In the genomic region with DNA sequence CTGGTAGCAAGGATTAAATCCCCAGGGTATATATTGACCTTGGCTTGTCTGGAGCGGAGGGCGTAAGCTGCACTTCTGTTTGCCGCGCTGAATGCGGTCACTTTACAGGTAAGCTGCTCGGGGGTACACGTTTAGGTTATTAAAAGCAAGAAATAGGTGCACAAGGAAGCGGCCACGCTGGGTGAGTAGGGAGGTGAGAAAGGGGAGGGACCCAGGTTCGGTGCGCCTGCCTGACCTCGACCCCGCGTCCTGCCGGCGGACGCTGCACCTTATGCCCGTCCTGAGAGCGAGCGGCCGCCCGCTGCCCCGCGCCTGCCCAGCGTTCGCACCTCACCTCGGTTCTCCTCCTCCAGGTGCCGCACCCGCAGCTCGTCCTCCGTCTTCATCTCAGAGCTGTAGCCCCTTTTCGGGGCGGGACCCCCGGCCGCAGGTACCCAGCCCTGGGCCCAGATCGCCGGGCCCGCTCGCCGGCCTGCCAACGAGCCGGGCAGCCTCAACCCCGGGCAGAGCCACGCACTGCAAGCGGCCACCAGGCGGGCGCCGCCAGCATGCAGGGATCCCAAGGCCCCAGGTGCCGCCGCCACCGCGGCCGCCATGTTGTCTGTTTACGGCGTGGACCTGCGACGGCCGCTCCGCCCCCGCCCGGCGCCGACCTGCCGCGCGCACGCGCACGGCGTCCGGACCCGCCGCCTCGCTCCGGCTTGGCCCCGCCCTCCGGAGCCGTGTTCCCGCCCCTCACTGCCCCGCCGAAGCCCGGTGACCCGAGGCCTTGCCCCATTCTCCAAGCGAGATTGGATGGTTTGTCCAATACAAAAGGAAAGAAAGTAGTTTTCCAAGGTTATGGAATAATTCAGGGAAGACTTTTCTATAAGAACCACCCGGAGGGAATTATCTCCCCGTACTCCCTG, we compare ENCODE assay signal across 8 cellular contexts. TPM values are rescaled to one million over a fixed set of nuclear protein-coding genes. Genes with fewer than 3 reads are reported as not detected.
DNase-seq lines count a peak whose midpoint lies in the region; ATAC-seq and TF ChIP-seq lines count a peak whose summit lies in the region.

A gene with protein sequence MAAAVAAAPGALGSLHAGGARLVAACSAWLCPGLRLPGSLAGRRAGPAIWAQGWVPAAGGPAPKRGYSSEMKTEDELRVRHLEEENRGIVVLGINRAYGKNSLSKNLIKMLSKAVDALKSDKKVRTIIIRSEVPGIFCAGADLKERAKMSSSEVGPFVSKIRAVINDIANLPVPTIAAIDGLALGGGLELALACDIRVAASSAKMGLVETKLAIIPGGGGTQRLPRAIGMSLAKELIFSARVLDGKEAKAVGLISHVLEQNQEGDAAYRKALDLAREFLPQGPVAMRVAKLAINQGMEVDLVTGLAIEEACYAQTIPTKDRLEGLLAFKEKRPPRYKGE (minus strand): TSS at position 625 of the 908 bp plus-strand sequence. CDS start 29 bp downstream, at position 596.

- peak within 1 kb of the TSS; percentile 68 to 98 for H3K9ac ChIP-seq in colonic mucosa (ENCODE audit: low read depth in 2 of 2, low read length in 2 of 2)

- ATAC-seq in HG03064 (IDR thresholded peaks at IDR 0.05; ENCODE audit: low read depth, unreplicated experiment), result peak; percentile 75

- TF ChIP-seq POLR2A in GM18526 (IDR thresholded peaks at IDR 0.05; ENCODE audit: extremely low read depth, insufficient read length), result peak; percentile 57

- H3K4me1 ChIP-seq in colonic mucosa, result no peaks in the 10 kb centered on the region

- H3K9me3 ChIP-seq in colonic mucosa, result no peaks in the 10 kb centered on the region

- peak within 1 kb of the TSS; percentile 93 for H3K4me3 Mint-ChIP-seq in activated CD4-positive, alpha-beta T cell treated with anti-CD3 and anti-CD28 coated beads, Interleukin-2, amount 10 ng/mL, durations not matched to agents 24 days and 14 days

- peaks cover 37% of the 10 kb centered on the region for H3K36me3 Mint-ChIP-seq in activated CD4-positive, alpha-beta T cell treated with anti-CD3 and anti-CD28 coated beads, Interleukin-2, amount 10 ng/mL, durations not matched to agents 24 days and 14 days (ENCODE audit: low read depth)

- H3K4me3 ChIP-seq in colonic mucosa, result peak within 1 kb of the TSS; percentile 95

- H3K9me3 Mint-ChIP-seq in activated CD4-positive, alpha-beta T cell treated with anti-CD3 and anti-CD28 coated beads, Interleukin-2, amount 10 ng/mL, durations not matched to agents 24 days and 14 days, result peaks cover 9% of the 10 kb centered on the region

- H3K36me3 ChIP-seq in colonic mucosa, result no peaks in the 10 kb centered on the region

- peak; percentile 98 for DNase-seq in AG08396 (ENCODE audit: low spot score)
- DNase-seq in NCI-H226, result peak; percentile 63
- DNase-seq in activated CD4-positive, alpha-beta T cell treated with anti-CD3 and anti-CD28 coated beads, Interleukin-2, amount 10 ng/mL, durations not matched to agents 24 days and 14 days, result peak; percentile 97
- peak; percentile 88 for DNase-seq in colonic mucosa
- peak; percentile 95 for DNase-seq in left kidney (ENCODE audit: low read depth, low spot score)
- DNase-seq in stimulated activated CD4-positive, alpha-beta T cell treated with anti-CD3 and anti-CD28 coated beads, Interleukin-1b, Interleukin-23, amount 100 ng/mL, for 48 hours, result peak; percentile 86

- H3K27me3 Mint-ChIP-seq in activated CD4-positive, alpha-beta T cell treated with anti-CD3 and anti-CD28 coated beads, Interleukin-2, amount 10 ng/mL, durations not matched to agents 24 days and 14 days, result no peaks in the 10 kb centered on the region

- peaks cover 48% of the 10 kb centered on the region for H3K4me1 Mint-ChIP-seq in activated CD4-positive, alpha-beta T cell treated with anti-CD3 and anti-CD28 coated beads, Interleukin-2, amount 10 ng/mL, durations not matched to agents 24 days and 14 days

- peak within 1 kb of the TSS; percentile 99 for H3K27ac Mint-ChIP-seq in activated CD4-positive, alpha-beta T cell treated with anti-CD3 and anti-CD28 coated beads, Interleukin-2, amount 10 ng/mL, durations not matched to agents 24 days and 14 days

- peak within 1 kb of the TSS; percentile 85 for H3K27ac ChIP-seq in colonic mucosa

- intact Hi-C loops in activated CD4-positive, alpha-beta T cell treated with anti-CD3 and anti-CD28 coated beads, Interleukin-2, amount 10 ng/mL, durations not matched to agents 24 days and 14 days (cut with micrococcal nuclease), result no loop called here
- intact Hi-C loops in colonic mucosa (cut with DNase I), result loop anchor here (5.0 kb wide), 1 partner anchor 56 kb away; no protein-coding TSS in a partner anchor

- no peak for TF ChIP-seq CTCF in colonic mucosa (IDR thresholded peaks at IDR 0.05)

- no peaks in the 10 kb centered on the region for H3K27me3 ChIP-seq in colonic mucosa

RNA-seq across cellular contexts. Expression of the gene that starts here (rescaled TPM):
- 49.2 and 49.5 TPM in 2 replicates for total RNA-seq in activated CD4-positive, alpha-beta T cell treated with anti-CD3 and anti-CD28 coated beads, Interleukin-2, amount 10 ng/mL, durations not matched to agents 24 days and 14 days
- total RNA-seq in colonic mucosa, result 10 to 100 TPM; 21.5 to 47.6 TPM

Comparison
In these comparisons a context has a peak if more than half of its experiments do, and no peak if none do; other contexts are left out.
1. Peak in every context shown above with its lines: DNase-seq, ATAC-seq, H3K4me3 ChIP-seq and H3K27ac ChIP-seq.